In the genomic region with DNA sequence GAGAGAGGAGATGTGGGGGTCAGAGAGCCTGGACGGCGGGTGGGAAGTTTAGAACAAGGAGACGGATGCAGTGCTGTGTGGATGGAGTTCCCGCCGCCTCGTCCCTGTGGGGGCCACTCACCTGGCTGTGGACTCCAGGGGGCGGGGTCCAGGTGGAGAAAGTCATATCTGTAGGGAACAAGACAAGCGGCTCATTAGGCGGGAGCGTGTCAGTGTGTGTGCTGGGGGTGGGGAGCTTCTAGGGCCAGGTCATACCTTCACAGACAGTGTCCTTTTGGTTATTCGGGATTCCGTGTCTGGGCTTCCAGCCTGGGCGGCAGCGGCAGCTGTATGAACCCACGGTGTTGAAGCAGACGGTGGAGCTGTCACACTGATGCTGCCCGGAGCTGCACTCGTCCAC, we compare ENCODE assay signal across 8 cellular contexts. TPM values are rescaled to one million over a fixed set of nuclear protein-coding genes. Genes with fewer than 3 reads are reported as not detected.
A peak's percentile ranks its signal among the peaks of the same experiment; 100 is the strongest.
DNase-seq lines count a peak whose midpoint lies in the region; ATAC-seq, FAIRE-seq and TF ChIP-seq lines count a peak whose summit lies in the region.
"Not testable (repeated sequence)": the region's sequence is repeated elsewhere in the genome, so short reads cannot be mapped to it uniquely, and the experiment has no call there.

No MANE protein-coding gene starts in this region.

- H3K27ac Mint-ChIP-seq in activated CD4-positive, alpha-beta T cell treated with anti-CD3 and anti-CD28 coated beads for 36 hours = peak overlapping the region; percentile 13
- H3K27ac Mint-ChIP-seq in activated T-cell treated with anti-CD3 and anti-CD28 coated beads, Interleukin-2, amount 50 U/mL, for 72 hours = peak overlapping the region; percentile 60
- peak overlapping the region in 1 of 2 donors; percentile 77 for H3K27ac Mint-ChIP-seq in natural killer cell
- H3K27ac Mint-ChIP-seq in stimulated activated effector memory CD8-positive, alpha-beta T cell treated with anti-CD3 and anti-CD28 coated beads, Interleukin-12 subunit alpha, Interleukin-12 subunit beta, amount 100 ng/mL, for 72 hours = peak overlapping the region; percentile 56

- TF ChIP-seq CTCF in bronchial epithelial cell (IDR thresholded peaks at IDR 0.05; ENCODE audit: insufficient read depth, low read length, severe bottlenecking); right lobe of liver (IDR thresholded peaks at IDR 0.05); natural killer cell (IDR thresholded peaks at IDR 0.05); upper lobe of right lung (IDR thresholded peaks at IDR 0.05): not testable (repeated sequence)

- peak; percentile 76 for FAIRE-seq in GM12891 (lab: Jason Lieb, UNC)
- peak; percentile 95 for FAIRE-seq in bronchial epithelial cell (lab: Jason Lieb, UNC)

- not testable (repeated sequence) for H3K9me3 Mint-ChIP-seq in activated CD4-positive, alpha-beta T cell treated with anti-CD3 and anti-CD28 coated beads for 36 hours (ENCODE audit: low read depth); activated T-cell treated with anti-CD3 and anti-CD28 coated beads, Interleukin-2, amount 50 U/mL, for 72 hours; natural killer cell; stimulated activated effector memory CD8-positive, alpha-beta T cell treated with anti-CD3 and anti-CD28 coated beads, Interleukin-12 subunit alpha, Interleukin-12 subunit beta, amount 100 ng/mL, for 72 hours

- H3K36me3 Mint-ChIP-seq in activated CD4-positive, alpha-beta T cell treated with anti-CD3 and anti-CD28 coated beads for 36 hours (ENCODE audit: low read depth); activated T-cell treated with anti-CD3 and anti-CD28 coated beads, Interleukin-2, amount 50 U/mL, for 72 hours (ENCODE audit: insufficient read depth in 2 of 2); natural killer cell: not testable (repeated sequence)
- H3K36me3 Mint-ChIP-seq in stimulated activated effector memory CD8-positive, alpha-beta T cell treated with anti-CD3 and anti-CD28 coated beads, Interleukin-12 subunit alpha, Interleukin-12 subunit beta, amount 100 ng/mL, for 72 hours = peaks cover 17% of the 10 kb centered on the region

- H3K4me3 ChIP-seq in bronchial epithelial cell (ENCODE audit: low read depth, low read length); right lobe of liver; upper lobe of right lung: not testable (repeated sequence)

- H3K4me1 ChIP-seq in right lobe of liver, upper lobe of right lung: not testable (repeated sequence)

- not testable (repeated sequence) for DNase-seq in GM12891 (ENCODE audit: insufficient read length, low spot score); activated CD4-positive, alpha-beta T cell treated with anti-CD3 and anti-CD28 coated beads for 36 hours; activated T-cell treated with anti-CD3 and anti-CD28 coated beads, Interleukin-2, amount 50 U/mL, for 72 hours; bronchial epithelial cell (ENCODE audit: low read depth); natural killer cell; stimulated activated effector memory CD8-positive, alpha-beta T cell treated with anti-CD3 and anti-CD28 coated beads, Interleukin-12 subunit alpha, Interleukin-12 subunit beta, amount 100 ng/mL, for 72 hours (ENCODE audit: low spot score in 2 of 2); upper lobe of right lung
- peak in 2 of 3 donors; percentile 6 to 34 for DNase-seq in right lobe of liver

- H3K4me3 Mint-ChIP-seq in activated CD4-positive, alpha-beta T cell treated with anti-CD3 and anti-CD28 coated beads for 36 hours; activated T-cell treated with anti-CD3 and anti-CD28 coated beads, Interleukin-2, amount 50 U/mL, for 72 hours; natural killer cell; stimulated activated effector memory CD8-positive, alpha-beta T cell treated with anti-CD3 and anti-CD28 coated beads, Interleukin-12 subunit alpha, Interleukin-12 subunit beta, amount 100 ng/mL, for 72 hours: not testable (repeated sequence)

- TF ChIP-seq POLR2A in GM12891 (IDR thresholded peaks at IDR 0.05; ENCODE audit: low read depth, low read length); right lobe of liver (IDR thresholded peaks at IDR 0.05): not testable (repeated sequence)

- CTCF ChIA-PET in activated CD4-positive, alpha-beta T cell treated with anti-CD3 and anti-CD28 coated beads for 36 hours (lab: Charles Lee) = interaction anchor here (0.6 kb wide), 1 partner anchor 208 kb away, joined by 3 read pairs; no protein-coding TSS in a partner anchor

- peak; percentile 6 for ATAC-seq in activated CD4-positive, alpha-beta T cell treated with anti-CD3 and anti-CD28 coated beads for 36 hours
- ATAC-seq in activated T-cell treated with anti-CD3 and anti-CD28 coated beads, Interleukin-2, amount 50 U/mL, for 72 hours (replicated peaks in 1 of 2) = not testable (repeated sequence)
- ATAC-seq in right lobe of liver = peak in 2 of 4 donors; percentile 6 to 21
- ATAC-seq in natural killer cell = peak; percentile 52 to 65 (median 53)
- ATAC-seq in stimulated activated effector memory CD8-positive, alpha-beta T cell treated with anti-CD3 and anti-CD28 coated beads, Interleukin-12 subunit alpha, Interleukin-12 subunit beta, amount 100 ng/mL, for 72 hours = peak; percentile 13
- ATAC-seq in upper lobe of right lung = peak; percentile 12

- not testable (repeated sequence) for H3K27me3 Mint-ChIP-seq in activated CD4-positive, alpha-beta T cell treated with anti-CD3 and anti-CD28 coated beads for 36 hours; natural killer cell (ENCODE audit: low read depth in 2 of 2)
- H3K27me3 Mint-ChIP-seq in activated T-cell treated with anti-CD3 and anti-CD28 coated beads, Interleukin-2, amount 50 U/mL, for 72 hours (ENCODE audit: low read depth) = peaks cover 19% of the 10 kb centered on the region

- POLR2A ChIA-PET in activated CD4-positive, alpha-beta T cell treated with anti-CD3 and anti-CD28 coated beads for 36 hours (lab: Charles Lee) = interaction anchor here (0.6 to 1.2 kb wide), 2 partner anchors 367 to 368 kb away, joined by 3 read pairs; no protein-coding TSS in a partner anchor

- intact Hi-C loops in activated CD4-positive, alpha-beta T cell treated with anti-CD3 and anti-CD28 coated beads for 36 hours (cut with DNase I, micrococcal nuclease) = loop anchor here in 1 of 2 experiments (5.0 kb wide), 1 partner anchor 368 kb away; no protein-coding TSS in a partner anchor
- intact Hi-C loops in right lobe of liver (cut with DNase I); natural killer cell (cut with micrococcal nuclease); upper lobe of right lung (cut with DNase I): not testable (repeated sequence)

- H3K27me3 ChIP-seq in bronchial epithelial cell (ENCODE audit: control insufficient read depth, insufficient read depth, low read length); right lobe of liver; upper lobe of right lung: not testable (repeated sequence)

- WGBS in right lobe of liver (ENCODE audit: insufficient coverage, low coverage, low lambda C conversion rate, missing lambda C conversion rate) = 74% methylated on average over 3 of the region's 18 CpGs

- not testable (repeated sequence) for H3K36me3 ChIP-seq in bronchial epithelial cell (ENCODE audit: control insufficient read depth, insufficient read depth, low read length); right lobe of liver; upper lobe of right lung

- not testable (repeated sequence) for H3K4me1 Mint-ChIP-seq in activated CD4-positive, alpha-beta T cell treated with anti-CD3 and anti-CD28 coated beads for 36 hours; activated T-cell treated with anti-CD3 and anti-CD28 coated beads, Interleukin-2, amount 50 U/mL, for 72 hours (ENCODE audit: low read depth); natural killer cell
- peaks cover 11% of the 10 kb centered on the region for H3K4me1 Mint-ChIP-seq in stimulated activated effector memory CD8-positive, alpha-beta T cell treated with anti-CD3 and anti-CD28 coated beads, Interleukin-12 subunit alpha, Interleukin-12 subunit beta, amount 100 ng/mL, for 72 hours

- not testable (repeated sequence) for H3K9me3 ChIP-seq in right lobe of liver, upper lobe of right lung

- not testable (repeated sequence) for H3K27ac ChIP-seq in right lobe of liver, upper lobe of right lung

RNA-seq across cellular contexts. Expression of gene ADGRE2, which starts 13.0 kb away (rescaled TPM):
- polyA plus RNA-seq in GM12891 (2012; ENCODE audit: low read depth, missing spikeins) = 3.4 TPM
- total RNA-seq in activated CD4-positive, alpha-beta T cell treated with anti-CD3 and anti-CD28 coated beads for 36 hours = under 1 TPM; 0.75 to 0.95 TPM
- total RNA-seq in activated T-cell treated with anti-CD3 and anti-CD28 coated beads, Interleukin-2, amount 50 U/mL, for 72 hours = 1 to 10 TPM in 1 of 2 donors, under 1 TPM in 1; 0.72 to 3.1 TPM
- total RNA-seq in bronchial epithelial cell (0.26 and 0.38 TPM in 2 replicates), right lobe of liver (1 to 10 TPM; 1.6 to 5.7 (median 1.9) TPM), natural killer cell (10 to 100 TPM in 2 of 3 donors, 1 to 10 TPM in 1; 6.1 to 37.0 (median 20.3) TPM), upper lobe of right lung (17.0 TPM)
